In the genomic region with DNA sequence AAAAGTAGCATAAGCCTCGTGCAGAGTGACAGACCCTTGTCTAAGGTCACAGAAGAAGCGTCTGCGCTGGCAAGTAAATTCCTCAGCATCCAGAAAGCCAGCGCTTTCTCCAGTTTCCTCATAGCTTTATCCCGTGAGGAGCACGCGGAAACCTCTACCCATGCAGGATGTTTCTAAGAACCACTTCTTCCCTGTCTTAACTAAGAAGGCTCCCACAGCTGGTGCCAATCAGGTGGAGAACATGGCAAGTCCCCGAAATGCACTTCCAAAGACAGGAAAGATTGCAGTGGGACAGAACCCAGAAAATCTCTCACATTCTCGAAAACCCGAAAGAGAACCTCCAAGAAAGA, we compare ENCODE assay signal across 8 cellular contexts. TPM values are rescaled to one million over a fixed set of nuclear protein-coding genes. Genes with fewer than 3 reads are reported as not detected.
DNase-seq lines count a peak whose midpoint lies in the region; ATAC-seq, FAIRE-seq and TF ChIP-seq lines count a peak whose summit lies in the region.

No MANE protein-coding gene starts in this region.

- FAIRE-seq in GM12891 (lab: Jason Lieb, UNC), result no peak

- DNase-seq in ELR (ENCODE audit: low read depth), result peak; percentile 60
- DNase-seq in brain pericyte (ENCODE audit: low read depth, low spot score), result peak; percentile 22
- peak; percentile 51 for DNase-seq in mucosa of gallbladder (ENCODE audit: low spot score)
- DNase-seq in activated CD4-positive, alpha-beta T cell treated with anti-CD3 and anti-CD28 coated beads, Interleukin-2, amount 50 U/mL, for 4 hours, result no peak
- DNase-seq in GM12891 (ENCODE audit: insufficient read length, low spot score), result no peak

- ATAC-seq in HG02938 (IDR thresholded peaks at IDR 0.05; ENCODE audit: unreplicated experiment), result peak; percentile 1
- ATAC-seq in HG02588 (IDR thresholded peaks at IDR 0.05; ENCODE audit: unreplicated experiment), result no peak
- ATAC-seq in HG02884 (IDR thresholded peaks at IDR 0.05; ENCODE audit: unreplicated experiment), result no peak

- no peak for TF ChIP-seq POLR2A in GM12891 (IDR thresholded peaks at IDR 0.05; ENCODE audit: low read depth, low read length)

TF ChIP-seq in GM12891, 5 proteins besides CTCF, POLR2A, EP300 and RAD21:
- TF ChIP-seq PAX5 (IDR thresholded peaks at IDR 0.05; ENCODE audit: insufficient read depth, low read length, severe bottlenecking), result no peak
- TF ChIP-seq POLR2AphosphoS5 (IDR thresholded peaks at IDR 0.05; ENCODE audit: low read depth, low read length), result no peak
- no peak for TF ChIP-seq TAF1 (IDR thresholded peaks at IDR 0.05; ENCODE audit: low read depth, low read length)
- no peak for TF ChIP-seq SPI1 (IDR thresholded peaks at IDR 0.05; ENCODE audit: low read depth, low read length)
- no peak for TF ChIP-seq POU2F2 (IDR thresholded peaks at IDR 0.05; ENCODE audit: low read depth, low read length)

RNA-seq across cellular contexts. Expression of a gene that starts 1.0 kb away (rescaled TPM):
- 25.3 TPM for total RNA-seq in mucosa of gallbladder
- 9.0 TPM for polyA plus RNA-seq in GM12891 (2012; ENCODE audit: low read depth, missing spikeins)

RNA-seq across cellular contexts. Expression of a gene that starts 52.7 kb away (rescaled TPM):
- total RNA-seq in mucosa of gallbladder, result 91.2 TPM
- polyA plus RNA-seq in GM12891 (2012; ENCODE audit: low read depth, missing spikeins), result 180 TPM

Comparison
In these comparisons a context has a peak if more than half of its experiments do, and no peak if none do; other contexts are left out.
1. DNase-seq: peak in ELR (single experiment), brain pericyte (single experiment) and mucosa of gallbladder (single experiment); none in activated CD4-positive, alpha-beta T cell treated with anti-CD3 and anti-CD28 coated beads, Interleukin-2, amount 50 U/mL, for 4 hours (0 of 2) and GM12891 (single experiment).